ENCODE assay signal across 8 cellular contexts in the genomic region with DNA sequence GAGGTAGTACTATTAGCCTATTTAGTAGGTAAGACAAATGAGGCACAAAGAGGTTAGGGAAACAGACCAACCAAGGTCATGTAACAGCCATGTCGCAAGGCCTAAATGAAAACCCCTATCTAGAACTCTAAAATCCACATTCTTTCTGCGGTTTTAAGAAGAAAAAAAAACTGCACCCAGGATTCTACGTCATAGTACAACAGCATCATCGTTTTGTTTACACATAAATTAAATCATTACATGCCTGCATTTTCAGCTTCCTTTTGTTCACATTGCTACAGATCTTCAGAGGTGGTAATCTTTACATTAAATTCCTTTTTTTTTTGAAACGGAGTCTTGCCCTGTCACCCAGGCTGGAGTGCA. TPM values are rescaled to one million over a fixed set of nuclear protein-coding genes. Genes with fewer than 3 reads are reported as not detected.
A peak's percentile ranks its signal among the peaks of the same experiment; 100 is the strongest.
DNase-seq lines count a peak whose midpoint lies in the region; ATAC-seq and TF ChIP-seq lines count a peak whose summit lies in the region.

No MANE protein-coding gene starts in this region.

- WGBS in body of pancreas, 2 donors, result 40 to 41% methylated on average over 5 of the region's 5 CpGs

- no peak for ATAC-seq in body of pancreas

- no peak for TF ChIP-seq POLR2A in body of pancreas (IDR thresholded peaks at IDR 0.05)

- peaks cover 2% of the 10 kb centered on the region for H3K27me3 ChIP-seq in CD8-positive, alpha-beta memory T cell (ENCODE audit: insufficient read depth, low read length, poor library complexity, severe bottlenecking)
- H3K27me3 ChIP-seq in body of pancreas, result no peaks in the 10 kb centered on the region

- TF ChIP-seq CTCF in body of pancreas (IDR thresholded peaks at IDR 0.05) (no peak), nephron (IDR thresholded peaks at IDR 0.05; ENCODE audit: unreplicated experiment in 3 of 3) (no peak)

- peak overlapping the region; percentile 91 for H3K4me3 ChIP-seq in CD8-positive, alpha-beta memory T cell (ENCODE audit: low read length)
- H3K4me3 ChIP-seq in Jurkat, Clone E6-1 (ENCODE audit: low read length), result peak overlapping the region; percentile 90; the same call in 1 of the 2 replicates
- no peak overlapping the region for H3K4me3 ChIP-seq in body of pancreas

- peaks cover 15% of the 10 kb centered on the region for H3K36me3 ChIP-seq in CD8-positive, alpha-beta memory T cell (ENCODE audit: insufficient read depth, low read length)
- H3K36me3 ChIP-seq in body of pancreas (replicated peaks in 1 of 2; ENCODE audit: insufficient read depth in 1 of 2, low read depth in 2 of 2), result no peaks in the 10 kb centered on the region

- H3K27ac ChIP-seq in CD8-positive, alpha-beta memory T cell (ENCODE audit: low read depth, low read length), result peak overlapping the region; percentile 25
- peak overlapping the region in 3 of 4 donors; percentile 87 to 93 (median 90) for H3K27ac ChIP-seq in body of pancreas

- CTCF ChIA-PET in CD8-positive, alpha-beta memory T cell (lab: Charles Lee), result interaction anchor here (0.6 to 4.4 kb wide), 22 partner anchors 9 to 165 kb away, joined by 3 to 42 read pairs (median 6); partner anchors contain the start of genes ATXN7, SCAANT1 and THOC7

- H3K27ac Mint-ChIP-seq in CD8-positive, alpha-beta memory T cell, result peak overlapping the region; percentile 61 to 97 (median 90)
- peak overlapping the region in 2 of 3 experiments; percentile 28 to 72 for H3K27ac Mint-ChIP-seq in nephron

- peaks cover 27 to 42% (median 34%) of the 10 kb centered on the region in 3 donors for H3K4me1 Mint-ChIP-seq in CD8-positive, alpha-beta memory T cell
- H3K4me1 Mint-ChIP-seq in nephron, result peaks cover 24% of the 10 kb centered on the region

- H3K27me3 Mint-ChIP-seq in CD8-positive, alpha-beta memory T cell, result peaks cover 11 to 20% of the 10 kb centered on the region in 2 donors
- peaks cover 5% of the 10 kb centered on the region for H3K27me3 Mint-ChIP-seq in nephron (ENCODE audit: low read depth)

- H3K36me3 Mint-ChIP-seq in CD8-positive, alpha-beta memory T cell, result peaks cover 0 to 35% (median 4%) of the 10 kb centered on the region in 3 donors
- H3K36me3 Mint-ChIP-seq in nephron (ENCODE audit: low read depth), result peaks cover 21% of the 10 kb centered on the region

- H3K4me1 ChIP-seq in CD8-positive, alpha-beta memory T cell (ENCODE audit: insufficient read depth, low read length), result peaks cover 27% of the 10 kb centered on the region
- H3K4me1 ChIP-seq in body of pancreas, result peaks cover 6% of the 10 kb centered on the region

- intact Hi-C loops in body of pancreas (cut with DNase I), result no loop called here

- POLR2A ChIA-PET in CD8-positive, alpha-beta memory T cell (lab: Charles Lee), result interaction anchor here (1.9 kb wide), 1 partner anchor 160 kb away, joined by 6 read pairs; the partner anchor contains the start of genes ATXN7 and THOC7

- DNase-seq in CD8-positive, alpha-beta memory T cell, result no peak
- DNase-seq in Jurkat, Clone E6-1 (ENCODE audit: low read depth, low spot score), result no peak
- DNase-seq in body of pancreas (no peak), NCI-H524 (lab: John Stamatoyannopoulos, UW) (no peak), KG1 (lab: John Stamatoyannopoulos, UW) (no peak), NCI-H2196 treated with DMSO at 0.1 percent for 48 hours (lab: John Stamatoyannopoulos, UW; ENCODE audit: unreplicated experiment) (no peak)
- DNase-seq in stimulated activated naive CD4-positive, alpha-beta T cell treated with Interleukin-2 at 50 U/mL for 16 hours (lab: John Stamatoyannopoulos, UW), result no peak

- H3K9me3 ChIP-seq in CD8-positive, alpha-beta memory T cell (ENCODE audit: low read length), result no peaks in the 10 kb centered on the region
- H3K9me3 ChIP-seq in body of pancreas, result no peaks in the 10 kb centered on the region

- peak overlapping the region; percentile 85 to 95 (median 88) for H3K4me3 Mint-ChIP-seq in CD8-positive, alpha-beta memory T cell
- H3K4me3 Mint-ChIP-seq in nephron, result peak overlapping the region; percentile 90 to 94 (median 92)

- H3K9me3 Mint-ChIP-seq in CD8-positive, alpha-beta memory T cell, result no peaks in the 10 kb centered on the region
- H3K9me3 Mint-ChIP-seq in nephron, result no peaks in the 10 kb centered on the region

RNA-seq across cellular contexts. Expression of gene PSMD6, which starts 0.5 kb away (rescaled TPM):
- total RNA-seq in CD8-positive, alpha-beta memory T cell, result 100 to 1,000 TPM; 134 to 136 TPM
- 117 TPM for polyA plus RNA-seq in CD8-positive, alpha-beta memory T cell
- polyA plus RNA-seq in Jurkat, Clone E6-1 (2012; ENCODE audit: insufficient read depth, insufficient read length), result 156 TPM
- 10 to 100 TPM; 88.7 to 98.3 TPM for total RNA-seq in body of pancreas

Comparison
In these comparisons a context has a peak if more than half of its experiments do, and no peak if none do; other contexts are left out.
1. H3K4me3 ChIP-seq: peak in CD8-positive, alpha-beta memory T cell (single experiment) and Jurkat, Clone E6-1 (single experiment); none in body of pancreas (0 of 2).